Comparison of ENCODE assay signal across 22 cellular contexts in genomic region chr4:24570574-24571236, GRCh38. TPM values are rescaled to one million over a fixed set of nuclear protein-coding genes. Genes with fewer than 3 reads are reported as not detected.
DNase-seq lines count a peak whose midpoint lies in the region; ATAC-seq and TF ChIP-seq lines count a peak whose summit lies in the region.
"Had no signal": no experiment of that assay in that cellular context is flagged by ENCODE, and none has a peak within 500 bp of the region (broad histone marks: within the 10 kb centered on the region; RNA-seq: fewer than 3 reads in every experiment).

No MANE protein-coding gene starts in this region.

- WGBS in body of pancreas, 2 donors = 78 to 91% methylated on average over 5 of the region's 5 CpGs
- 86 to 87% methylated on average over 5 of the region's 5 CpGs for WGBS in thyroid gland, 2 donors

- peaks cover 89% of the 10 kb centered on the region for H3K4me1 Mint-ChIP-seq in CD4-positive, alpha-beta T cell (ENCODE audit: low read depth)
- peaks cover 77% of the 10 kb centered on the region for H3K4me1 Mint-ChIP-seq in CD8-positive, alpha-beta T cell (ENCODE audit: low read depth)
- H3K4me1 Mint-ChIP-seq in GM23338 (peaks cover 27% of the 10 kb centered on the region), brain (peaks cover 76% of the 10 kb centered on the region), HFFc6 (ENCODE audit: low read depth) (peaks cover 38% of the 10 kb centered on the region)

- H3K4me3 ChIP-seq in CD8-positive, alpha-beta T cell (ENCODE audit: low read depth, low read length) = no peak overlapping the region
- no peak overlapping the region for H3K4me3 ChIP-seq in GM23338
- H3K4me3 ChIP-seq in body of pancreas = no peak overlapping the region
- H3K4me3 ChIP-seq in thyroid gland (replicated peaks in 1 of 3) = no peak overlapping the region
- H3K4me3 ChIP-seq: BLaER1 treated with 17β-estradiol and CSF1 and Interleukin-3, amounts not matched to agents 10 nM and 100 nM; left lung; PC-9 had no signal

- H3K9me3 Mint-ChIP-seq in CD4-positive, alpha-beta T cell = no peaks in the 10 kb centered on the region
- H3K9me3 Mint-ChIP-seq in CD8-positive, alpha-beta T cell = no peaks in the 10 kb centered on the region
- H3K9me3 Mint-ChIP-seq in GM23338 (no peaks in the 10 kb centered on the region; the same call in 2 of the 3 replicates), brain (peaks cover 0 to 13% (median 3%) of the 10 kb centered on the region in 5 experiments), HFFc6 (no peaks in the 10 kb centered on the region)
- H3K9me3 Mint-ChIP-seq: nephron, T-cell had no signal

- H3K27ac Mint-ChIP-seq in CD4-positive, alpha-beta T cell = peak overlapping the region; percentile 60
- H3K27ac Mint-ChIP-seq in CD8-positive, alpha-beta T cell = peak overlapping the region; percentile 45
- H3K27ac Mint-ChIP-seq in GM23338 (no peak overlapping the region), brain (peak overlapping the region in 1 of 5 experiments; percentile 34), HFFc6 (no peak overlapping the region; the same call in 1 of the 2 replicates)
- H3K27ac Mint-ChIP-seq: nephron had no signal

- peaks cover 29% of the 10 kb centered on the region for H3K4me1 ChIP-seq in CD8-positive, alpha-beta T cell (ENCODE audit: insufficient read depth, low read length)
- H3K4me1 ChIP-seq in GM23338 (ENCODE audit: insufficient read depth) = peaks cover 29% of the 10 kb centered on the region
- H3K4me1 ChIP-seq in body of pancreas = peaks cover 38% of the 10 kb centered on the region
- peaks cover 6 to 11% of the 10 kb centered on the region in 2 donors for H3K4me1 ChIP-seq in thyroid gland
- H3K4me1 ChIP-seq: foreskin keratinocyte had no signal

- no peak overlapping the region for H3K27ac ChIP-seq in CD4-positive, alpha-beta T cell (ENCODE audit: low read depth, low read length)
- H3K27ac ChIP-seq in CD8-positive, alpha-beta T cell (ENCODE audit: low read depth, low read length) = no peak overlapping the region
- H3K27ac ChIP-seq in GM23338 (ENCODE audit: low read depth) (0 out of 2 replicates have a peak overlapping the region, but pooled peaks have one; percentile 1), body of pancreas (no peak overlapping the region), thyroid gland (no peak overlapping the region)
- H3K27ac ChIP-seq: BLaER1 treated with 17β-estradiol and CSF1 and Interleukin-3, amounts not matched to agents 10 nM and 100 nM; foreskin keratinocyte; left lung; PC-9 had no signal

- no peak for TF ChIP-seq CTCF in CD4-positive, alpha-beta T cell (IDR thresholded peaks at IDR 0.05)
- TF ChIP-seq CTCF in CD8-positive, alpha-beta T cell (IDR thresholded peaks at IDR 0.05) = no peak
- no peak for TF ChIP-seq CTCF in GM23338 (conservative IDR thresholded peaks at IDR 0.05; ENCODE audit: low read depth in 2 of 2)
- TF ChIP-seq CTCF in brain (conservative IDR thresholded peaks at IDR 0.05) = no peak
- TF ChIP-seq CTCF in HFFc6 (IDR thresholded peaks at IDR 0.05) = no peak
- no peak for TF ChIP-seq CTCF in body of pancreas (IDR thresholded peaks at IDR 0.05)
- TF ChIP-seq CTCF in thyroid gland (IDR thresholded peaks at IDR 0.05) = no peak

- intact Hi-C loops in CD4-positive, alpha-beta T cell (cut with DNase I, micrococcal nuclease) = loop anchor here in 1 of 2 experiments (2.0 kb wide), 1 partner anchor 14 kb away; no protein-coding TSS in a partner anchor
- intact Hi-C loops in CD8-positive, alpha-beta T cell (cut with DNase I, micrococcal nuclease) = no loop called here
- intact Hi-C loops in body of pancreas (cut with DNase I) = no loop called here
- intact Hi-C loops in thyroid gland (cut with DNase I) = no loop called here

- H3K9me2 ChIP-seq in GM23338 (ENCODE audit: insufficient read depth) = no peaks in the 10 kb centered on the region

- H3K27me3 ChIP-seq in CD4-positive, alpha-beta T cell (ENCODE audit: control insufficient read depth, insufficient read depth, low read length) = no peaks in the 10 kb centered on the region
- H3K27me3 ChIP-seq in CD8-positive, alpha-beta T cell (ENCODE audit: insufficient read depth, low read length) = no peaks in the 10 kb centered on the region
- H3K27me3 ChIP-seq in GM23338 (ENCODE audit: insufficient read depth) = no peaks in the 10 kb centered on the region
- no peaks in the 10 kb centered on the region for H3K27me3 ChIP-seq in body of pancreas
- H3K27me3 ChIP-seq in thyroid gland = no peaks in the 10 kb centered on the region
- H3K27me3 ChIP-seq: BLaER1 treated with 17β-estradiol and CSF1 and Interleukin-3, amounts not matched to agents 10 nM and 100 nM; foreskin keratinocyte; left lung had no signal

- no peak for ATAC-seq in CD4-positive, alpha-beta T cell (ENCODE audit: poor library complexity)
- ATAC-seq in CD8-positive, alpha-beta T cell = no peak
- ATAC-seq in GM23338 (peak; percentile 17; the same call in 2 of the 3 replicates), body of pancreas (no peak), HG03439 (IDR thresholded peaks at IDR 0.05; ENCODE audit: unreplicated experiment) (no peak)
- ATAC-seq: foreskin keratinocyte, left lung had no signal

- CTCF ChIA-PET in CD4-positive, alpha-beta T cell (lab: Charles Lee) = no interaction called here
- CTCF ChIA-PET in CD8-positive, alpha-beta T cell (lab: Charles Lee) = no interaction called here

- H3K4me2 ChIP-seq in GM23338 = no peak overlapping the region
- H3K4me2 ChIP-seq: PC-9 had no signal

- DNase-seq in CD4-positive, alpha-beta T cell = no peak
- DNase-seq in CD8-positive, alpha-beta T cell = no peak
- DNase-seq in GM23338 (ENCODE audit: low spot score) = no peak
- no peak for DNase-seq in HFFc6
- DNase-seq in body of pancreas = no peak
- no peak for DNase-seq in thyroid gland
- DNase-seq: activated CD4-positive, CD25-positive, alpha-beta regulatory T cell treated with anti-CD3 and anti-CD28 coated beads, Interleukin-2, amount 50 U/mL, for 72 hours; activated gamma-delta T cell; caudate nucleus; foreskin keratinocyte; IMR-90; left lung; NCI-H1417 treated with DMSO at 0.1 percent for 48 hours; NCI-H446; PC-9; stimulated activated CD4-positive, alpha-beta T cell treated with anti-CD3 and anti-CD28 coated beads, Interleukin-2, amount 100 ng/mL, for 24 hours; stimulated activated CD8-positive, alpha-beta memory T cell treated with anti-CD3 and anti-CD28 coated beads, Interleukin-4, amount 100 ng/mL, for 48 hours; T-cell had no signal

- no peaks in the 10 kb centered on the region for H3K9me3 ChIP-seq in CD4-positive, alpha-beta T cell (ENCODE audit: control insufficient read depth, low read length)
- H3K9me3 ChIP-seq in CD8-positive, alpha-beta T cell (ENCODE audit: low read length) = no peaks in the 10 kb centered on the region
- no peaks in the 10 kb centered on the region for H3K9me3 ChIP-seq in body of pancreas
- no peaks in the 10 kb centered on the region for H3K9me3 ChIP-seq in thyroid gland
- H3K9me3 ChIP-seq: left lung had no signal

- peaks cover 100% of the 10 kb centered on the region for H3K79me2 ChIP-seq in GM23338 (replicated peaks; ENCODE audit: insufficient read depth)

- H2AFZ ChIP-seq in GM23338 = no peak overlapping the region
- H2AFZ ChIP-seq: PC-9 had no signal

- peaks cover 19% of the 10 kb centered on the region for H3K36me3 ChIP-seq in CD8-positive, alpha-beta T cell (ENCODE audit: insufficient read depth, low read length)
- H3K36me3 ChIP-seq in GM23338 (ENCODE audit: insufficient read depth) (peaks cover 48% of the 10 kb centered on the region), body of pancreas (replicated peaks in 1 of 2; ENCODE audit: insufficient read depth in 1 of 2, low read depth in 2 of 2) (peaks cover 0 to 3% of the 10 kb centered on the region in 2 donors), thyroid gland (peaks cover 7% of the 10 kb centered on the region in 2 donors)

- H3F3A ChIP-seq in GM23338 (replicated peaks; ENCODE audit: low read depth) = no peaks in the 10 kb centered on the region; the same call in 1 of the 2 replicates

- H3K4me3 Mint-ChIP-seq in CD4-positive, alpha-beta T cell = peak overlapping the region; percentile 17
- no peak overlapping the region for H3K4me3 Mint-ChIP-seq in CD8-positive, alpha-beta T cell
- no peak overlapping the region for H3K4me3 Mint-ChIP-seq in GM23338
- H3K4me3 Mint-ChIP-seq in brain = peak overlapping the region in 3 of 5 experiments; percentile 38 to 66 (median 57)
- H3K4me3 Mint-ChIP-seq in HFFc6 = no peak overlapping the region
- H3K4me3 Mint-ChIP-seq: nephron had no signal

- POLR2A ChIA-PET in CD4-positive, alpha-beta T cell (lab: Charles Lee) = no interaction called here
- POLR2A ChIA-PET in CD8-positive, alpha-beta T cell (lab: Charles Lee) = interaction anchor here (1.2 kb wide), 1 partner anchor 14 kb away, joined by 4 read pairs; the partner anchor contains the start of gene DHX15

- H4K20me1 ChIP-seq in GM23338 (replicated peaks; ENCODE audit: insufficient read depth) = peaks cover 92% of the 10 kb centered on the region

- TF ChIP-seq POLR2A in body of pancreas (IDR thresholded peaks at IDR 0.05) = no peak
- no peak for TF ChIP-seq POLR2A in thyroid gland (IDR thresholded peaks at IDR 0.05)

- H3K36me3 Mint-ChIP-seq in CD4-positive, alpha-beta T cell (ENCODE audit: low read depth) = peaks cover 85% of the 10 kb centered on the region
- H3K36me3 Mint-ChIP-seq in CD8-positive, alpha-beta T cell = peaks cover 74% of the 10 kb centered on the region
- H3K36me3 Mint-ChIP-seq in GM23338 (ENCODE audit: low read depth) (peaks cover 94% of the 10 kb centered on the region), brain (peaks cover 99% of the 10 kb centered on the region), HFFc6 (ENCODE audit: low read depth) (peaks cover 45% of the 10 kb centered on the region)

- H3K27me3 Mint-ChIP-seq in CD4-positive, alpha-beta T cell = no peaks in the 10 kb centered on the region
- H3K27me3 Mint-ChIP-seq in CD8-positive, alpha-beta T cell (ENCODE audit: low read depth) = no peaks in the 10 kb centered on the region
- H3K27me3 Mint-ChIP-seq in GM23338 (ENCODE audit: insufficient read depth, low read depth, poor library complexity) (peaks cover 7% of the 10 kb centered on the region), brain (no peaks in the 10 kb centered on the region), HFFc6 (ENCODE audit: insufficient read depth) (no peaks in the 10 kb centered on the region)
- H3K27me3 Mint-ChIP-seq: T-cell had no signal

TF ChIP-seq in GM23338, 12 proteins besides CTCF, POLR2A, EP300 and RAD21 (continues in another document):
- TF ChIP-seq POLR2AphosphoS5 (IDR thresholded peaks at IDR 0.05; ENCODE audit: low read depth) = no peak

RNA-seq across cellular contexts. Expression of gene DHX15, which starts 13.6 kb away (rescaled TPM):
- total RNA-seq in CD4-positive, alpha-beta T cell = 100 to 1,000 TPM; 208 to 209 TPM
- total RNA-seq in CD8-positive, alpha-beta T cell = 100 to 1,000 TPM; 211 to 221 TPM
- total RNA-seq in GM23338 (2014; rRNA removed; shearing (Covaris generic)) = 336 and 372 TPM in 2 replicates
- polyA plus RNA-seq in GM23338 (2016; fragmentation: Nextera tagmentation; extraction: Ambion mirVana) (226 and 229 TPM in 2 replicates), brain (ENCODE audit: insufficient read depth, low read depth, low replicate concordance) (63.8 TPM)
- total RNA-seq in HFFc6 (2021; fragmentation: NEBNext Ultra II Directional; extraction: Animal tissue kit (Norgen Biotek cat#: 25700)) = 100 to 1,000 TPM in 5 of 6 experiments, 10 to 100 TPM in 1; 98.9 to 117 (median 110) TPM
- total RNA-seq in body of pancreas (100 to 1,000 TPM in 1 of 2 donors, 10 to 100 TPM in 1; 83.7 to 104 TPM), thyroid gland (100 to 1,000 TPM; 139 to 199 (median 150) TPM)

Comparison
In these comparisons a context has a peak if more than half of its experiments do, and no peak if none do; other contexts are left out.
1. H3K27ac Mint-ChIP-seq: peak in CD4-positive, alpha-beta T cell (single experiment) and CD8-positive, alpha-beta T cell (single experiment); none in GM23338 (single experiment) and HFFc6 (single experiment).
2. H3K4me3 Mint-ChIP-seq: peak in CD4-positive, alpha-beta T cell (single experiment) and brain (3 of 5); none in CD8-positive, alpha-beta T cell (single experiment), GM23338 (single experiment) and HFFc6 (single experiment).